In genomic region chr11:68931911-68932310, GRCh38 we compare ENCODE assay signal across 26 cellular contexts. TPM values are rescaled to one million over a fixed set of nuclear protein-coding genes. Genes with fewer than 3 reads are reported as not detected.
A peak's percentile ranks its signal among the peaks of the same experiment; 100 is the strongest.
DNase-seq lines count a peak whose midpoint lies in the region; ATAC-seq and TF ChIP-seq lines count a peak whose summit lies in the region.
"Had no signal": no experiment of that assay in that cellular context is flagged by ENCODE, and none has a peak within 500 bp of the region (broad histone marks: within the 10 kb centered on the region; RNA-seq: fewer than 3 reads in every experiment).

No MANE protein-coding gene starts in this region.

- no peak overlapping the region for H3K4me3 Mint-ChIP-seq in T-helper 17 cell
- H3K4me3 Mint-ChIP-seq: CD14-positive monocyte; CD8-positive, alpha-beta memory T cell had no signal

- TF ChIP-seq CTCF in esophagus muscularis mucosa (IDR thresholded peaks at IDR 0.05), result no peak

- H3K9me3 ChIP-seq in T-helper 17 cell (ENCODE audit: control insufficient read depth, low read length, poor library complexity, severe bottlenecking) (no peaks in the 10 kb centered on the region), esophagus muscularis mucosa (no peaks in the 10 kb centered on the region), stomach smooth muscle (ENCODE audit: control insufficient read depth in 2 of 2, low read length in 2 of 2) (no peaks in the 10 kb centered on the region)

- H3K4me3 ChIP-seq in esophagus muscularis mucosa (no peak overlapping the region), rectal smooth muscle tissue (ENCODE audit: low read length) (no peak overlapping the region), stomach smooth muscle (ENCODE audit: low read length in 2 of 2) (no peak overlapping the region)
- H3K4me3 ChIP-seq: A549, K562, PC-9 had no signal

- ATAC-seq in T-helper 17 cell, result no peak
- ATAC-seq in HG03439 (IDR thresholded peaks at IDR 0.05; ENCODE audit: unreplicated experiment), result no peak
- ATAC-seq: A549, HCT116, K562 had no signal

- H3K36me3 Mint-ChIP-seq in T-helper 17 cell (ENCODE audit: low read depth), result peaks cover 9% of the 10 kb centered on the region

- TF ChIP-seq POLR2A in esophagus muscularis mucosa (IDR thresholded peaks at IDR 0.05; ENCODE audit: low read depth), result no peak

- no peaks in the 10 kb centered on the region for H3K27me3 Mint-ChIP-seq in T-helper 17 cell
- H3K27me3 Mint-ChIP-seq: CD8-positive, alpha-beta memory T cell had no signal

- peak overlapping the region; percentile 83 to 94 (median 93) for H3K27ac ChIP-seq in esophagus muscularis mucosa (replicated peaks in 1 of 4)
- peak overlapping the region; percentile 88 for H3K27ac ChIP-seq in rectal smooth muscle tissue (ENCODE audit: low read depth, low read length)
- peak overlapping the region; percentile 31 for H3K27ac ChIP-seq in stomach smooth muscle (ENCODE audit: low read length)
- H3K27ac ChIP-seq: A549, PC-9 had no signal

- peaks cover 7% of the 10 kb centered on the region for H3K4me1 Mint-ChIP-seq in T-helper 17 cell
- H3K4me1 Mint-ChIP-seq: CD8-positive, alpha-beta memory T cell had no signal

- intact Hi-C loops in esophagus muscularis mucosa (cut with DNase I), result no loop called here

- DNase-seq in T-helper 17 cell, result no peak
- DNase-seq in esophagus muscularis mucosa (ENCODE audit: extremely low spot score), result no peak
- no peak for DNase-seq in Ammon's horn (ENCODE audit: low spot score)
- no peak for DNase-seq in foreskin melanocyte
- DNase-seq: AML-193; CD8-positive, alpha-beta memory T cell; DMS 273 treated with DMSO at 0.1 percent for 48 hours; DMS79; NCI-H1105 treated with DMSO at 0.1 percent for 48 hours; NCI-H146; NCI-H2029; NCI-H446 treated with DMSO at 0.1 percent for 48 hours; NCI-H526; PC-9; RPMI8226; SHP77 treated with DMSO at 0.1 percent for 48 hours had no signal

- no peak for TF ChIP-seq EP300 in esophagus muscularis mucosa (IDR thresholded peaks at IDR 0.05)

- no peak overlapping the region for H3K9ac ChIP-seq in rectal smooth muscle tissue (ENCODE audit: low read length)
- no peak overlapping the region for H3K9ac ChIP-seq in stomach smooth muscle (ENCODE audit: low read length in 2 of 2)

- peak overlapping the region; percentile 61 for H3K27ac Mint-ChIP-seq in T-helper 17 cell

- H3K27me3 ChIP-seq in esophagus muscularis mucosa, result no peaks in the 10 kb centered on the region
- no peaks in the 10 kb centered on the region for H3K27me3 ChIP-seq in rectal smooth muscle tissue (ENCODE audit: control insufficient read depth, insufficient read depth, low read length)
- no peaks in the 10 kb centered on the region for H3K27me3 ChIP-seq in stomach smooth muscle (ENCODE audit: control insufficient read depth in 1 of 2, insufficient read depth in 2 of 2, low read length in 2 of 2)

- WGBS in esophagus muscularis mucosa, result 87% methylated on average over 17 of the region's 17 CpGs

- H3K36me3 ChIP-seq in esophagus muscularis mucosa, result peaks cover 36 to 77% (median 68%) of the 10 kb centered on the region in 4 donors
- peaks cover 28% of the 10 kb centered on the region for H3K36me3 ChIP-seq in rectal smooth muscle tissue (ENCODE audit: control insufficient read depth, insufficient read depth, low read length)
- H3K36me3 ChIP-seq in stomach smooth muscle (ENCODE audit: control insufficient read depth in 2 of 2, insufficient read depth in 2 of 2, low read length in 2 of 2), result peaks cover 37 to 55% of the 10 kb centered on the region in 2 donors

- H3K4me1 ChIP-seq in esophagus muscularis mucosa (peaks cover 27 to 96% (median 94%) of the 10 kb centered on the region in 4 donors), rectal smooth muscle tissue (ENCODE audit: control insufficient read depth, insufficient read depth, low read length) (peaks cover 57% of the 10 kb centered on the region), stomach smooth muscle (ENCODE audit: control insufficient read depth, insufficient read depth, low read length) (peaks cover 67% of the 10 kb centered on the region)
- H3K4me1 ChIP-seq: A549 had no signal

RNA-seq across cellular contexts. Expression of gene IGHMBP2, which starts 28.2 kb away (rescaled TPM):
- total RNA-seq in T-helper 17 cell, result 10 to 100 TPM; 27.5 to 28.4 TPM
- total RNA-seq in esophagus muscularis mucosa, result 10 to 100 TPM; 11.6 to 30.8 (median 28.0) TPM

RNA-seq across cellular contexts. Expression of gene MRPL21, which starts 28.3 kb away (rescaled TPM):
- total RNA-seq in T-helper 17 cell (10 to 100 TPM; 34.4 to 37.2 TPM), esophagus muscularis mucosa (10 to 100 TPM; 47.2 to 66.2 (median 51.2) TPM)

RNA-seq across cellular contexts. Expression of gene MRGPRD, which starts 48.9 kb away (rescaled TPM):
- total RNA-seq in T-helper 17 cell, result not detected
- total RNA-seq in esophagus muscularis mucosa, result 1 to 10 TPM in 1 of 4 donors, under 1 TPM in 2, not detected in 1; 0.32 to 2.5 (median 0.66) TPM
- total RNA-seq: CD8-positive, alpha-beta memory T cell; H4; K562; LHCN-M2; MCF 10A; PC-9 had no signal

Comparison
In these comparisons a context has a peak if more than half of its experiments do, and no peak if none do; other contexts are left out.
1. H3K27ac ChIP-seq: peak in every context shown above with its lines; median percentile 93 in esophagus muscularis mucosa; 88 in rectal smooth muscle tissue; 31 in stomach smooth muscle.